ENCODE assay signal across 14 cellular contexts in the genomic region with DNA sequence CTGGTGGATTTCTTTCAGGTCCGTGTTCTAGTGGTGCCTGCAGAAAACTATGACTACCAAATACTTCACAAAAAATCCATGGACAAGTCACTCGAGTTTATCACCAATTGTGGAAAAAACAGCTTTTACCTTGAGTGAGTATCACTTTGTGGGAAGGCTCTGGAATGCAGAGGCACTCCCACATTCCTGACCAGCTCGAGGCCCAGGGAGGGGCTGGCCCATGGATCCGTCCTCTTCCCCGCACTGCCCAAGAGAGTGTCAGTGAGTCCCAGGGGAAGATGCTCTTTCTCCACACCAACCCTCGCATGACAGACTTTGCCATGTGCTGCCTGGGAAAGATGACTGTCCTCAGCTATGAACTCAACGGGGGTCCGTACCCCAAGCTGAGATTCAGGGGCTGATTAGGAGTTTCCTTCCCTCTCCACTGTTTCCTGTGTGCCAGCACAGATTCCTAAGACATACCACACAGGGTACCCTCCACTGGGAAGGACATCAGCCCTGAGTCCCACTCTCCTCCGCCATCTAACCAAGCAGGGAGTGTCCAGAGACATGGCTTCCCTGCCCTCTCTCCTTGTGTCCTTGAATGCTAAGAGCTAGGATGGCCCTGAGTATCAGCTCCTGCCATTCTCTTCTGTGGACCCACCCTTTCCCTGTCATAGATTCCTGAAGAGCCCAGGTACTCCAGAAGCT.
A peak's percentile ranks its signal among the peaks of the same experiment; 100 is the strongest.
DNase-seq lines count a peak whose midpoint lies in the region; ATAC-seq, FAIRE-seq and TF ChIP-seq lines count a peak whose summit lies in the region.
"Had no signal": no experiment of that assay in that cellular context is flagged by ENCODE, and none has a peak within 500 bp of the region (broad histone marks: within the 10 kb centered on the region; RNA-seq: fewer than 3 reads in every experiment).

No MANE protein-coding gene starts in this region.

- H3K27me3 Mint-ChIP-seq in osteocyte (ENCODE audit: unreplicated experiment): peaks cover 2% of the 10 kb centered on the region
- H3K27me3 Mint-ChIP-seq in T-helper 2 cell treated with Interferon-gamma antibody and Interleukin-4, amounts not matched to agents 5 μg/mL and 100 μg/mL, for 36 hours (ENCODE audit: low read depth): peaks cover 10% of the 10 kb centered on the region
- H3K27me3 Mint-ChIP-seq: activated naive CD8-positive, alpha-beta T cell had no signal

- no peaks in the 10 kb centered on the region for H3K4me1 ChIP-seq in adipocyte (ENCODE audit: control insufficient read depth, insufficient read depth, low read length)
- H3K4me1 ChIP-seq in keratinocyte (ENCODE audit: control insufficient read depth, extremely low read depth, insufficient read depth, low read length): peaks cover 39% of the 10 kb centered on the region
- no peaks in the 10 kb centered on the region for H3K4me1 ChIP-seq in aorta (ENCODE audit: control insufficient read depth in 1 of 2, insufficient read depth in 2 of 2, low read length in 2 of 2)
- H3K4me1 ChIP-seq in suprapubic skin: no peaks in the 10 kb centered on the region
- H3K4me1 ChIP-seq: Peyer's patch had no signal

- H3K27ac Mint-ChIP-seq in stimulated activated effector memory CD8-positive, alpha-beta T cell treated with anti-CD3 and anti-CD28 coated beads, Interleukin-12 subunit alpha, Interleukin-12 subunit beta, amount 100 ng/mL, for 72 hours: peak overlapping the region; percentile 67
- H3K27ac Mint-ChIP-seq in osteocyte (ENCODE audit: unreplicated experiment): no peak overlapping the region
- no peak overlapping the region for H3K27ac Mint-ChIP-seq in T-helper 2 cell treated with Interferon-gamma antibody and Interleukin-4, amounts not matched to agents 5 μg/mL and 100 μg/mL, for 36 hours
- H3K27ac Mint-ChIP-seq: activated naive CD8-positive, alpha-beta T cell had no signal

- FAIRE-seq in keratinocyte (lab: Jason Lieb, UNC): peak; percentile 81

- H3K9me3 ChIP-seq in adipocyte (ENCODE audit: control insufficient read depth, low read length): no peaks in the 10 kb centered on the region
- H3K9me3 ChIP-seq in keratinocyte (ENCODE audit: control insufficient read depth, low read depth, low read length): no peaks in the 10 kb centered on the region
- no peaks in the 10 kb centered on the region for H3K9me3 ChIP-seq in aorta (ENCODE audit: control insufficient read depth, low read length)
- H3K9me3 ChIP-seq in suprapubic skin: no peaks in the 10 kb centered on the region
- H3K9me3 ChIP-seq: Peyer's patch, testis had no signal

- ATAC-seq in stimulated activated effector memory CD8-positive, alpha-beta T cell treated with anti-CD3 and anti-CD28 coated beads, Interleukin-12 subunit alpha, Interleukin-12 subunit beta, amount 100 ng/mL, for 72 hours: no peak
- ATAC-seq in aorta (ENCODE audit: low FRiP score): no peak
- ATAC-seq: naive thymus-derived CD4-positive, alpha-beta T cell had no signal

- H3K9me1 ChIP-seq in keratinocyte (ENCODE audit: control insufficient read depth, extremely low read depth, insufficient read depth, low read length): peaks cover 3% of the 10 kb centered on the region

- H4K20me1 ChIP-seq in keratinocyte (ENCODE audit: control insufficient read depth, extremely low read depth, insufficient read depth, low read length): no peaks in the 10 kb centered on the region

- intact Hi-C loops in aorta (cut with DNase I): no loop called here

- H3K4me2 ChIP-seq in keratinocyte (ENCODE audit: control insufficient read depth, extremely low read depth, insufficient read depth, low read depth, low read length): peak overlapping the region; percentile 56

- no peak for TF ChIP-seq CTCF in keratinocyte (optimal IDR thresholded peaks at IDR 0.05 in 1 of 3, IDR thresholded peaks at IDR 0.05 in 1 of 3, conservative IDR thresholded peaks at IDR 0.05 in 1 of 3; ENCODE audit: extremely low read depth in 1 of 3, insufficient read depth in 2 of 3, low read length in 3 of 3)
- no peak for TF ChIP-seq CTCF in osteocyte (IDR thresholded peaks at IDR 0.05)
- no peak for TF ChIP-seq CTCF in suprapubic skin (IDR thresholded peaks at IDR 0.05)

- H3K36me3 ChIP-seq in adipocyte (ENCODE audit: control insufficient read depth, insufficient read depth, low read length, severe bottlenecking): peaks cover 39% of the 10 kb centered on the region
- peaks cover 5 to 14% of the 10 kb centered on the region in 2 experiments for H3K36me3 ChIP-seq in keratinocyte (ENCODE audit: control insufficient read depth in 2 of 2, extremely low read depth in 1 of 2, insufficient read depth in 2 of 2, low read length in 2 of 2)
- H3K36me3 ChIP-seq in aorta (ENCODE audit: control insufficient read depth in 1 of 2, insufficient read depth in 2 of 2, low read length in 1 of 2): no peaks in the 10 kb centered on the region
- H3K36me3 ChIP-seq in suprapubic skin: peaks cover 62% of the 10 kb centered on the region
- H3K36me3 ChIP-seq: Peyer's patch had no signal

- peak overlapping the region; percentile 87 for H3K27ac ChIP-seq in keratinocyte (ENCODE audit: control insufficient read depth, insufficient read depth, low read length)
- H3K27ac ChIP-seq in aorta (ENCODE audit: low read depth in 1 of 2, low read length in 2 of 2): no peak overlapping the region
- H3K27ac ChIP-seq in suprapubic skin: no peak overlapping the region
- H3K27ac ChIP-seq: Peyer's patch, skin epidermis, testis had no signal

- WGBS in aorta, 2 donors: 71 to 75% methylated on average over 9 of the region's 9 CpGs
- WGBS in suprapubic skin: 81% methylated on average over 9 of the region's 9 CpGs

- no peaks in the 10 kb centered on the region for H3K36me3 Mint-ChIP-seq in stimulated activated effector memory CD8-positive, alpha-beta T cell treated with anti-CD3 and anti-CD28 coated beads, Interleukin-12 subunit alpha, Interleukin-12 subunit beta, amount 100 ng/mL, for 72 hours
- no peaks in the 10 kb centered on the region for H3K36me3 Mint-ChIP-seq in osteocyte (ENCODE audit: unreplicated experiment)
- H3K36me3 Mint-ChIP-seq in T-helper 2 cell treated with Interferon-gamma antibody and Interleukin-4, amounts not matched to agents 5 μg/mL and 100 μg/mL, for 36 hours (ENCODE audit: low read depth): no peaks in the 10 kb centered on the region
- H3K36me3 Mint-ChIP-seq: activated naive CD8-positive, alpha-beta T cell had no signal

- H3K27me3 ChIP-seq in adipocyte (replicated peaks; ENCODE audit: control insufficient read depth, insufficient read depth, low read length): no peaks in the 10 kb centered on the region
- H3K27me3 ChIP-seq in keratinocyte (ENCODE audit: control insufficient read depth, extremely low read depth, insufficient read depth, low read length): no peaks in the 10 kb centered on the region
- H3K27me3 ChIP-seq in aorta (ENCODE audit: control insufficient read depth in 1 of 2, insufficient read depth in 2 of 2, low read length in 1 of 2): no peaks in the 10 kb centered on the region
- no peaks in the 10 kb centered on the region for H3K27me3 ChIP-seq in suprapubic skin
- H3K27me3 ChIP-seq: Peyer's patch, testis had no signal

- no peaks in the 10 kb centered on the region for H3K79me2 ChIP-seq in keratinocyte (ENCODE audit: control insufficient read depth, insufficient read depth, low read length)

- H3K4me3 Mint-ChIP-seq in stimulated activated effector memory CD8-positive, alpha-beta T cell treated with anti-CD3 and anti-CD28 coated beads, Interleukin-12 subunit alpha, Interleukin-12 subunit beta, amount 100 ng/mL, for 72 hours: no peak overlapping the region
- no peak overlapping the region for H3K4me3 Mint-ChIP-seq in osteocyte (ENCODE audit: unreplicated experiment)
- no peak overlapping the region for H3K4me3 Mint-ChIP-seq in T-helper 2 cell treated with Interferon-gamma antibody and Interleukin-4, amounts not matched to agents 5 μg/mL and 100 μg/mL, for 36 hours
- H3K4me3 Mint-ChIP-seq: activated naive CD8-positive, alpha-beta T cell; naive thymus-derived CD4-positive, alpha-beta T cell had no signal

- TF ChIP-seq EP300 in suprapubic skin (IDR thresholded peaks at IDR 0.05): no peak

- no peak for TF ChIP-seq POLR2A in suprapubic skin (IDR thresholded peaks at IDR 0.05)

- dilution Hi-C loops in keratinocyte (cut with MboI; ENCODE audit: extremely low pct_ligation_motif_present, low sequenced_read_pairs): no loop called here

- H3K9me3 Mint-ChIP-seq in stimulated activated effector memory CD8-positive, alpha-beta T cell treated with anti-CD3 and anti-CD28 coated beads, Interleukin-12 subunit alpha, Interleukin-12 subunit beta, amount 100 ng/mL, for 72 hours: no peaks in the 10 kb centered on the region
- H3K9me3 Mint-ChIP-seq in osteocyte (ENCODE audit: unreplicated experiment): no peaks in the 10 kb centered on the region
- H3K9me3 Mint-ChIP-seq in T-helper 2 cell treated with Interferon-gamma antibody and Interleukin-4, amounts not matched to agents 5 μg/mL and 100 μg/mL, for 36 hours: no peaks in the 10 kb centered on the region

- DNase-seq in HK-2 (ENCODE audit: unreplicated experiment): peak; percentile 32
- peak; percentile 44 for DNase-seq in adipocyte (ENCODE audit: low read depth)
- no peak for DNase-seq in keratinocyte (ENCODE audit: low read depth, low spot score)
- no peak for DNase-seq in stimulated activated effector memory CD8-positive, alpha-beta T cell treated with anti-CD3 and anti-CD28 coated beads, Interleukin-12 subunit alpha, Interleukin-12 subunit beta, amount 100 ng/mL, for 72 hours (ENCODE audit: low spot score in 2 of 2)
- no peak for DNase-seq in aorta
- no peak for DNase-seq in osteocyte (ENCODE audit: extremely low spot score, unreplicated experiment)
- DNase-seq in T-helper 2 cell treated with Interferon-gamma antibody and Interleukin-4, amounts not matched to agents 5 μg/mL and 100 μg/mL, for 36 hours (ENCODE audit: low spot score): no peak
- no peak for DNase-seq in suprapubic skin (ENCODE audit: low spot score in 2 of 2)
- DNase-seq: naive thymus-derived CD4-positive, alpha-beta T cell; NCI-H446; Peyer's patch; testis had no signal

- H2AFZ ChIP-seq in keratinocyte (ENCODE audit: control insufficient read depth, low read length): peak overlapping the region; percentile 55

- H3K4me1 Mint-ChIP-seq in stimulated activated effector memory CD8-positive, alpha-beta T cell treated with anti-CD3 and anti-CD28 coated beads, Interleukin-12 subunit alpha, Interleukin-12 subunit beta, amount 100 ng/mL, for 72 hours: no peaks in the 10 kb centered on the region
- H3K4me1 Mint-ChIP-seq in osteocyte (ENCODE audit: unreplicated experiment): peaks cover 5% of the 10 kb centered on the region
- no peaks in the 10 kb centered on the region for H3K4me1 Mint-ChIP-seq in T-helper 2 cell treated with Interferon-gamma antibody and Interleukin-4, amounts not matched to agents 5 μg/mL and 100 μg/mL, for 36 hours (ENCODE audit: low read depth)

- H3K9ac ChIP-seq in adipocyte (ENCODE audit: low read length) (no peak overlapping the region), keratinocyte (ENCODE audit: control insufficient read depth, extremely low read depth, insufficient read depth, low read length) (peak overlapping the region; percentile 43)

- peak overlapping the region; percentile 19 for H3K4me3 ChIP-seq in adipocyte (ENCODE audit: low read length)
- H3K4me3 ChIP-seq in keratinocyte (ENCODE audit: control insufficient read depth in 2 of 3, extremely low read depth in 1 of 3, insufficient read depth in 2 of 3, low read depth in 1 of 3, low read length in 3 of 3): peak overlapping the region in 1 of 3 experiments; percentile 6
- H3K4me3 ChIP-seq in aorta (ENCODE audit: low read length in 2 of 2): no peak overlapping the region
- no peak overlapping the region for H3K4me3 ChIP-seq in suprapubic skin
- H3K4me3 ChIP-seq: Peyer's patch, skin epidermis, testis had no signal

Comparison
In these comparisons a context has a peak if more than half of its experiments do, and no peak if none do; other contexts are left out.
1. DNase-seq: peak in HK-2 (single experiment) and adipocyte (single experiment); none in keratinocyte (single experiment), stimulated activated effector memory CD8-positive, alpha-beta T cell treated with anti-CD3 and anti-CD28 coated beads, Interleukin-12 subunit alpha, Interleukin-12 subunit beta, amount 100 ng/mL, for 72 hours (0 of 2), aorta (0 of 2), osteocyte (single experiment), T-helper 2 cell treated with Interferon-gamma antibody and Interleukin-4, amounts not matched to agents 5 μg/mL and 100 μg/mL, for 36 hours (single experiment) and suprapubic skin (0 of 2).